18 cellular contexts compared by ENCODE assay signal in genomic region chr12:130948136-130948535, GRCh38.
DNase-seq lines count a peak whose midpoint lies in the region; ATAC-seq lines count a peak whose summit lies in the region.
"Had no signal": no experiment of that assay in that cellular context is flagged by ENCODE, and none has a peak within 500 bp of the region (broad histone marks: within the 10 kb centered on the region; RNA-seq: fewer than 3 reads in every experiment).

No MANE protein-coding gene starts in this region.

- DNase-seq in NCI-H526 (lab: John Stamatoyannopoulos, UW) (peak; percentile 29 to 37), NCI-H526 treated with DMSO at 0.1 percent for 48 hours (lab: John Stamatoyannopoulos, UW) (no peak), NCI-H748 treated with DMSO at 0.1 percent for 48 hours (lab: John Stamatoyannopoulos, UW) (peak; percentile 71), ecto neural progenitor cell (ENCODE audit: low spot score) (peak; percentile 52), NCI-H2107 (lab: John Stamatoyannopoulos, UW) (no peak), germinal center (ENCODE audit: low spot score) (no peak), KG1 (lab: John Stamatoyannopoulos, UW) (no peak)
- DNase-seq: activated CD4-positive, alpha-beta T cell treated with anti-CD3 and anti-CD28 coated beads for 36 hours; activated naive CD4-positive, alpha-beta T cell treated with anti-CD3 and anti-CD28 coated beads for 36 hours; hippocampal formation; left colon; MM.1S; NCI-H446 treated with DMSO at 0.1 percent for 48 hours; PC-3; right lobe of liver; stomach; T1000 had no signal

- ATAC-seq in HG03039 (IDR thresholded peaks at IDR 0.05; ENCODE audit: unreplicated experiment) = no peak
- ATAC-seq: activated CD4-positive, alpha-beta T cell treated with anti-CD3 and anti-CD28 coated beads for 36 hours; left colon; PC-3; right lobe of liver had no signal

Comparison
In these comparisons a context has a peak if more than half of its experiments do, and no peak if none do; other contexts are left out.
1. DNase-seq: peak in NCI-H526 (2 of 2), NCI-H748 treated with DMSO at 0.1 percent for 48 hours (single experiment) and ecto neural progenitor cell (single experiment); none in NCI-H526 treated with DMSO at 0.1 percent for 48 hours (single experiment), NCI-H2107 (single experiment), germinal center (single experiment) and KG1 (single experiment).